In genomic region chr9:70143394-70144130, GRCh38 we compare ENCODE assay signal across 14 cellular contexts.
DNase-seq lines count a peak whose midpoint lies in the region; ATAC-seq, FAIRE-seq and TF ChIP-seq lines count a peak whose summit lies in the region.
"Had no signal": no experiment of that assay in that cellular context is flagged by ENCODE, and none has a peak within 500 bp of the region (broad histone marks: within the 10 kb centered on the region; RNA-seq: fewer than 3 reads in every experiment).

No MANE protein-coding gene starts in this region.

- no peak for TF ChIP-seq POLR2A in IMR-90 (IDR thresholded peaks at IDR 0.05; ENCODE audit: low read depth, low read length)
- no peak for TF ChIP-seq POLR2A in HepG2 (IDR thresholded peaks at IDR 0.05; ENCODE audit: insufficient read depth in 1 of 2, low read depth in 2 of 2, low read length in 2 of 2)

- intact Hi-C loops in IMR-90 (cut with micrococcal nuclease) (no loop called here), HepG2 (cut with micrococcal nuclease; ENCODE audit: unreplicated experiment) (no loop called here)

- peak overlapping the region; percentile 13; the same call in 1 of the 2 replicates for H3K4me2 ChIP-seq in IMR-90 (ENCODE audit: low read depth, low read length)
- H3K4me2 ChIP-seq in smooth muscle cell: no peak overlapping the region
- H3K4me2 ChIP-seq in HepG2 (ENCODE audit: low read depth, low read length): no peak overlapping the region
- H3K4me2 ChIP-seq: BLaER1 had no signal

- peak; percentile 54 for ATAC-seq in IMR-90 (ENCODE audit: low read depth)
- ATAC-seq in HG02678 (IDR thresholded peaks at IDR 0.05; ENCODE audit: unreplicated experiment): no peak
- no peak for ATAC-seq in HepG2

- no peaks in the 10 kb centered on the region for H3K27me3 Mint-ChIP-seq in mesothelial cell of epicardium (ENCODE audit: low read depth)

- H4K8ac ChIP-seq in IMR-90 (ENCODE audit: low read depth in 2 of 2, low read length in 2 of 2): no peak overlapping the region

- H3K9ac ChIP-seq in IMR-90 (ENCODE audit: low read depth, low read length) (no peak overlapping the region), smooth muscle cell (ENCODE audit: low read depth) (no peak overlapping the region), HepG2 (ENCODE audit: insufficient read depth, low read depth, low read length) (no peak overlapping the region)
- H3K9ac ChIP-seq: BLaER1 had no signal

- no peak overlapping the region for H2BK120ac ChIP-seq in IMR-90 (ENCODE audit: low read depth, low read length)

- peaks cover 10% of the 10 kb centered on the region for H3F3A ChIP-seq in smooth muscle cell (ENCODE audit: low read depth)

- TF ChIP-seq CTCF in IMR-90 (conservative IDR thresholded peaks at IDR 0.05; ENCODE audit: low read depth, low read length) (no peak), mesothelial cell of epicardium (IDR thresholded peaks at IDR 0.05; ENCODE audit: unreplicated experiment) (no peak), smooth muscle cell (IDR thresholded peaks at IDR 0.05; ENCODE audit: borderline replicate concordance, insufficient read depth, poor library complexity, severe bottlenecking) (no peak), HepG2 (CRISPR knock-in tag; IDR thresholded peaks at IDR 0.05) (no peak), RWPE1 (conservative IDR thresholded peaks at IDR 0.05; ENCODE audit: low read depth) (no peak)

- DNase-seq in IMR-90 (peak; percentile 47), mesothelial cell of epicardium (ENCODE audit: low spot score in 2 of 2, unreplicated experiment in 2 of 2) (no peak), smooth muscle cell (lab: John Stamatoyannopoulos, UW; ENCODE audit: unreplicated experiment) (no peak), KBM-7 (no peak), HepG2 (ENCODE audit: low spot score) (no peak), RWPE1 (ENCODE audit: low spot score) (no peak)
- DNase-seq: 8988T; AML-193; Caco-2; CD8-positive, alpha-beta memory T cell had no signal

- H3K4me3 Mint-ChIP-seq in mesothelial cell of epicardium: no peak overlapping the region
- H3K4me3 Mint-ChIP-seq: CD8-positive, alpha-beta memory T cell had no signal

- H4K5ac ChIP-seq in IMR-90 (ENCODE audit: low read depth, low read length): no peak overlapping the region; the same call in 1 of the 2 replicates

- H3K9me3 ChIP-seq in IMR-90 (ENCODE audit: control insufficient read depth, insufficient read depth, low read length): no peaks in the 10 kb centered on the region
- no peaks in the 10 kb centered on the region for H3K9me3 ChIP-seq in esophagus (ENCODE audit: control insufficient read depth in 2 of 2, insufficient read depth in 1 of 2, low read depth in 1 of 2, low read length in 1 of 2)
- no peaks in the 10 kb centered on the region for H3K9me3 ChIP-seq in smooth muscle cell (replicated peaks; ENCODE audit: low read depth)
- H3K9me3 ChIP-seq in HepG2 (ENCODE audit: low read length): no peaks in the 10 kb centered on the region
- H3K9me3 ChIP-seq: BLaER1, Caco-2 had no signal

- H3K9me3 Mint-ChIP-seq in mesothelial cell of epicardium: peaks cover 9% of the 10 kb centered on the region
- H3K9me3 Mint-ChIP-seq: CD8-positive, alpha-beta memory T cell had no signal

- no peak overlapping the region for H3K4me3 ChIP-seq in IMR-90 (ENCODE audit: insufficient read depth, low read depth, low read length)
- H3K4me3 ChIP-seq in esophagus (ENCODE audit: low read depth in 1 of 2, low read length in 2 of 2): no peak overlapping the region
- no peak overlapping the region for H3K4me3 ChIP-seq in smooth muscle cell
- H3K4me3 ChIP-seq in HepG2 (replicated peaks in 1 of 3; ENCODE audit: insufficient read depth in 1 of 3, low read depth in 2 of 3, low read length in 3 of 3): no peak overlapping the region
- H3K4me3 ChIP-seq: BLaER1 had no signal

- POLR2A ChIA-PET in IMR-90 (lab: Charles Lee; ENCODE audit: unreplicated experiment): no interaction called here
- POLR2A ChIA-PET in HepG2 (lab: Yijun Ruan, JAX): no interaction called here
- POLR2A ChIA-PET in RWPE1 (lab: Yijun Ruan, JAX; ENCODE audit: low non-redundant PET): interaction anchor here (0.6 kb wide), 1 partner anchor 115 kb away, joined by 5 read pairs; no protein-coding TSS in a partner anchor

- no peaks in the 10 kb centered on the region for H3K79me2 ChIP-seq in smooth muscle cell (ENCODE audit: low read depth)
- H3K79me2 ChIP-seq in HepG2 (ENCODE audit: insufficient read depth, low read length): no peaks in the 10 kb centered on the region

- peaks cover 3% of the 10 kb centered on the region for H3K36me3 Mint-ChIP-seq in mesothelial cell of epicardium
- H3K36me3 Mint-ChIP-seq: CD8-positive, alpha-beta memory T cell had no signal

- H3K27me3 ChIP-seq in IMR-90 (ENCODE audit: control insufficient read depth, insufficient read depth, low read length): no peaks in the 10 kb centered on the region
- H3K27me3 ChIP-seq in esophagus (ENCODE audit: control insufficient read depth in 1 of 2, insufficient read depth in 2 of 2, low read length in 2 of 2): no peaks in the 10 kb centered on the region
- H3K27me3 ChIP-seq in smooth muscle cell (ENCODE audit: low read depth): no peaks in the 10 kb centered on the region
- H3K27me3 ChIP-seq in HepG2 (ENCODE audit: control insufficient read depth in 1 of 2, insufficient read depth in 2 of 2, low read length in 2 of 2): no peaks in the 10 kb centered on the region
- H3K27me3 ChIP-seq: BLaER1 had no signal

- no peak overlapping the region for H2AK5ac ChIP-seq in IMR-90 (ENCODE audit: low read depth, low read length)

- H3K36me3 ChIP-seq in IMR-90 (ENCODE audit: control insufficient read depth, insufficient read depth, low read length): no peaks in the 10 kb centered on the region
- H3K36me3 ChIP-seq in esophagus (ENCODE audit: control insufficient read depth in 2 of 2, insufficient read depth in 2 of 2, low read length in 1 of 2): peaks cover 0 to 2% of the 10 kb centered on the region in 2 donors
- no peaks in the 10 kb centered on the region for H3K36me3 ChIP-seq in smooth muscle cell (ENCODE audit: low read depth)
- no peaks in the 10 kb centered on the region for H3K36me3 ChIP-seq in HepG2 (replicated peaks in 1 of 2; ENCODE audit: control insufficient read depth in 1 of 2, insufficient read depth in 2 of 2, low read length in 2 of 2)
- H3K36me3 ChIP-seq: BLaER1 had no signal

- BruUV-seq in IMR-90 (replicated peaks; lab: Mats Ljungman, UMichigan): no TSS peak
- BruUV-seq in HepG2 (replicated peaks; lab: Mats Ljungman, UMichigan): no TSS peak

- WGBS in IMR-90 (ENCODE audit: extremely low coverage in 2 of 2, insufficient read length in 1 of 2), 2 experiments: no CpG with 5 or more reads among the region's 3 CpGs
- 63 to 66% methylated on average over 3 of the region's 3 CpGs for WGBS in esophagus, 2 donors
- WGBS in smooth muscle cell (ENCODE audit: low lambda C conversion rate): 83% methylated on average over 3 of the region's 3 CpGs
- WGBS in HepG2 (ENCODE audit: low lambda C conversion rate): 52% methylated on average over 3 of the region's 3 CpGs

- no peaks in the 10 kb centered on the region for H4K20me1 ChIP-seq in IMR-90 (ENCODE audit: insufficient read depth, low read length)
- H4K20me1 ChIP-seq in smooth muscle cell (ENCODE audit: low read depth): no peaks in the 10 kb centered on the region
- no peaks in the 10 kb centered on the region for H4K20me1 ChIP-seq in HepG2 (ENCODE audit: insufficient read depth, low read length)
- H4K20me1 ChIP-seq: BLaER1 had no signal

- no peak overlapping the region for H4K91ac ChIP-seq in IMR-90 (ENCODE audit: insufficient read depth, low read depth, low read length)

- no peak overlapping the region for H2AFZ ChIP-seq in IMR-90 (replicated peaks; ENCODE audit: low read length, poor library complexity)
- no peak overlapping the region for H2AFZ ChIP-seq in smooth muscle cell (ENCODE audit: low read depth)
- H2AFZ ChIP-seq in HepG2 (ENCODE audit: low read length): no peak overlapping the region

- H3K27ac Mint-ChIP-seq in mesothelial cell of epicardium: peak overlapping the region; percentile 28
- H3K27ac Mint-ChIP-seq: CD8-positive, alpha-beta memory T cell had no signal

- no peak for FAIRE-seq in HepG2 (lab: Jason Lieb, UNC)
- FAIRE-seq: H1 had no signal

- CTCF ChIA-PET in IMR-90 (lab: Yijun Ruan, JAX) (interaction anchor here (0.9 to 1.0 kb wide), 2 partner anchors 13 to 14 kb away, joined by 3 to 5 read pairs; no protein-coding TSS in a partner anchor), HepG2 (lab: Yijun Ruan, JAX; ENCODE audit: low intra/inter-chr PET ratio, low total read pairs) (no interaction called here), RWPE1 (lab: Yijun Ruan, JAX) (interaction anchor here (0.6 to 0.9 kb wide), 2 partner anchors 11 to 237 kb away, joined by 3 read pairs; no protein-coding TSS in a partner anchor)

- H2BK20ac ChIP-seq in IMR-90 (ENCODE audit: low read depth, low read length): no peak overlapping the region

- dilution Hi-C loops in IMR-90 (cut with HindIII; ENCODE audit: low sequenced_read_pairs, unreplicated experiment): no loop called here

- H3K27ac ChIP-seq in IMR-90 (ENCODE audit: insufficient read depth, low read length) (no peak overlapping the region), esophagus (ENCODE audit: low read depth in 2 of 2, low read length in 1 of 2) (peak overlapping the region; percentile 49 to 55), smooth muscle cell (ENCODE audit: low read depth) (peak overlapping the region; percentile 32), HepG2 (ENCODE audit: extremely low read length, insufficient read depth, low read length) (no peak overlapping the region), RWPE1 (no peak overlapping the region)
- H3K27ac ChIP-seq: BLaER1 had no signal

- TF ChIP-seq EP300 in HepG2 (IDR thresholded peaks at IDR 0.05; ENCODE audit: low read depth in 2 of 2, low read length in 2 of 2) (no peak), HepG2 (CRISPR knock-in tag; IDR thresholded peaks at IDR 0.05; ENCODE audit: borderline replicate concordance) (no peak)

- H2BK15ac ChIP-seq in IMR-90 (ENCODE audit: low read depth, low read length): no peak overlapping the region

- peaks cover 7% of the 10 kb centered on the region for H3K4me1 ChIP-seq in IMR-90 (ENCODE audit: control insufficient read depth, insufficient read depth, low read length)
- H3K4me1 ChIP-seq in esophagus (ENCODE audit: control insufficient read depth in 2 of 2, insufficient read depth in 2 of 2, low read length in 1 of 2): no peaks in the 10 kb centered on the region
- no peaks in the 10 kb centered on the region for H3K4me1 ChIP-seq in smooth muscle cell (ENCODE audit: low read depth)
- no peaks in the 10 kb centered on the region for H3K4me1 ChIP-seq in HepG2 (ENCODE audit: insufficient read depth, low read length)
- H3K4me1 ChIP-seq: BLaER1, Caco-2 had no signal

- no peaks in the 10 kb centered on the region for H3K79me1 ChIP-seq in IMR-90 (ENCODE audit: low read depth in 1 of 2, low read length in 2 of 2)

- H3K56ac ChIP-seq in IMR-90 (ENCODE audit: extremely low read depth, insufficient read depth, low read length): no peak overlapping the region

- peak overlapping the region; percentile 43; the same call in 1 of the 2 replicates for H3K14ac ChIP-seq in IMR-90 (replicated peaks; ENCODE audit: low read depth, low read length)

- H3K4ac ChIP-seq in IMR-90 (ENCODE audit: low read depth, low read length): no peak overlapping the region

- H2AK9ac ChIP-seq in IMR-90 (replicated peaks; ENCODE audit: low read depth, low read length, poor library complexity): no peak overlapping the region

- H3K4me1 Mint-ChIP-seq in mesothelial cell of epicardium: peaks cover 17% of the 10 kb centered on the region
- H3K4me1 Mint-ChIP-seq: CD8-positive, alpha-beta memory T cell had no signal

- in situ Hi-C loops in IMR-90 (cut with MboI; ENCODE audit: low sequenced_read_pairs) (no loop called here), KBM-7 (cut with MboI; ENCODE audit: low pct_unique_long_range_greater_than_20kb, low sequenced_read_pairs) (no loop called here), HepG2 (cut with HindIII; ENCODE audit: extremely low pct_ligation_motif_present, low pct_unique_long_range_greater_than_20kb) (no loop called here)

- 0 out of 2 replicates have a peak overlapping the region, but pooled peaks have one; percentile 17 for H3K23ac ChIP-seq in IMR-90 (ENCODE audit: low read depth, low read length)

- peak overlapping the region; percentile 41; the same call in 1 of the 2 replicates for H3K18ac ChIP-seq in IMR-90 (ENCODE audit: low read depth, low read length)

- H3K9me1 ChIP-seq in IMR-90 (ENCODE audit: insufficient read depth, low read length): no peaks in the 10 kb centered on the region

- TF ChIP-seq RAD21 in IMR-90 (IDR thresholded peaks at IDR 0.05; ENCODE audit: low read length): no peak
- TF ChIP-seq RAD21 in HepG2 (CRISPR knock-in tag; IDR thresholded peaks at IDR 0.05): no peak

- no peak overlapping the region for H2BK5ac ChIP-seq in IMR-90 (ENCODE audit: low read depth, low read length, poor library complexity, severe bottlenecking)

Comparison
In these comparisons a context has a peak if more than half of its experiments do, and no peak if none do; other contexts are left out.
1. H3K27ac ChIP-seq: peak in esophagus (2 of 2) and smooth muscle cell (single experiment); none in IMR-90 (single experiment), HepG2 (single experiment) and RWPE1 (single experiment).